Comparison of ENCODE assay signal across 23 cellular contexts in genomic region chr1:166544561-166544960, GRCh38.
"Had no signal": no experiment of that assay in that cellular context is flagged by ENCODE, and none has a peak within 500 bp of the region (broad histone marks: within the 10 kb centered on the region; RNA-seq: fewer than 3 reads in every experiment).

No MANE protein-coding gene starts in this region.

- H3K36me3 ChIP-seq: colonic mucosa, esophagus squamous epithelium, gastrocnemius medialis, heart right ventricle, left lung, lower lobe of right lung had no signal

- H3K27ac ChIP-seq: colonic mucosa, epithelial cell of prostate, esophagus squamous epithelium, gastrocnemius medialis, heart right ventricle, left lung, lower lobe of right lung had no signal

- H3K4me1 ChIP-seq: colonic mucosa, esophagus squamous epithelium, gastrocnemius medialis, heart right ventricle, left lung, lower lobe of right lung had no signal

- H3K9me3 ChIP-seq: colonic mucosa, esophagus squamous epithelium, gastrocnemius medialis had no signal

- H3K4me1 Mint-ChIP-seq: endodermal cell; mesothelial cell of epicardium; naive thymus-derived CD4-positive, alpha-beta T cell had no signal

- H3K27ac Mint-ChIP-seq: dendritic cell treated with granulocyte-macrophage colony-stimulating factor and Interleukin-4, amounts not matched to agents 40 ng/mL and 50 ng/mL, for 4 days; effector memory CD8-positive, alpha-beta T cell; endodermal cell; mesothelial cell of epicardium; naive thymus-derived CD4-positive, alpha-beta T cell had no signal

- H3K36me3 Mint-ChIP-seq: mesothelial cell of epicardium had no signal

- DNase-seq: colonic mucosa; cortex of kidney; effector CD8-positive, alpha-beta T cell; effector memory CD8-positive, alpha-beta T cell; endodermal cell; erythroblast; esophagus squamous epithelium; foreskin fibroblast; foreskin melanocyte; gastrocnemius medialis; glutamatergic neuron; head of caudate nucleus; heart right ventricle; hippocampal formation; left cardiac atrium; left lung; lower lobe of right lung; mesenchymal stem cell; naive thymus-derived CD4-positive, alpha-beta T cell had no signal

- H3K4me3 Mint-ChIP-seq: dendritic cell treated with granulocyte-macrophage colony-stimulating factor and Interleukin-4, amounts not matched to agents 40 ng/mL and 50 ng/mL, for 4 days; effector memory CD8-positive, alpha-beta T cell; endodermal cell; mesothelial cell of epicardium; naive thymus-derived CD4-positive, alpha-beta T cell had no signal

- H3K27me3 Mint-ChIP-seq: dendritic cell treated with granulocyte-macrophage colony-stimulating factor and Interleukin-4, amounts not matched to agents 40 ng/mL and 50 ng/mL, for 4 days had no signal

- H3K4me3 ChIP-seq: colonic mucosa, esophagus squamous epithelium, gastrocnemius medialis, heart right ventricle, left lung, lower lobe of right lung had no signal

- H3K27me3 ChIP-seq: colonic mucosa, esophagus squamous epithelium, gastrocnemius medialis, heart right ventricle, left lung had no signal

- ATAC-seq: effector memory CD8-positive, alpha-beta T cell; esophagus mucosa; gastrocnemius medialis; left lung; lower lobe of right lung; naive thymus-derived CD4-positive, alpha-beta T cell had no signal
